ENCODE assay signal across 8 cellular contexts in the genomic region with DNA sequence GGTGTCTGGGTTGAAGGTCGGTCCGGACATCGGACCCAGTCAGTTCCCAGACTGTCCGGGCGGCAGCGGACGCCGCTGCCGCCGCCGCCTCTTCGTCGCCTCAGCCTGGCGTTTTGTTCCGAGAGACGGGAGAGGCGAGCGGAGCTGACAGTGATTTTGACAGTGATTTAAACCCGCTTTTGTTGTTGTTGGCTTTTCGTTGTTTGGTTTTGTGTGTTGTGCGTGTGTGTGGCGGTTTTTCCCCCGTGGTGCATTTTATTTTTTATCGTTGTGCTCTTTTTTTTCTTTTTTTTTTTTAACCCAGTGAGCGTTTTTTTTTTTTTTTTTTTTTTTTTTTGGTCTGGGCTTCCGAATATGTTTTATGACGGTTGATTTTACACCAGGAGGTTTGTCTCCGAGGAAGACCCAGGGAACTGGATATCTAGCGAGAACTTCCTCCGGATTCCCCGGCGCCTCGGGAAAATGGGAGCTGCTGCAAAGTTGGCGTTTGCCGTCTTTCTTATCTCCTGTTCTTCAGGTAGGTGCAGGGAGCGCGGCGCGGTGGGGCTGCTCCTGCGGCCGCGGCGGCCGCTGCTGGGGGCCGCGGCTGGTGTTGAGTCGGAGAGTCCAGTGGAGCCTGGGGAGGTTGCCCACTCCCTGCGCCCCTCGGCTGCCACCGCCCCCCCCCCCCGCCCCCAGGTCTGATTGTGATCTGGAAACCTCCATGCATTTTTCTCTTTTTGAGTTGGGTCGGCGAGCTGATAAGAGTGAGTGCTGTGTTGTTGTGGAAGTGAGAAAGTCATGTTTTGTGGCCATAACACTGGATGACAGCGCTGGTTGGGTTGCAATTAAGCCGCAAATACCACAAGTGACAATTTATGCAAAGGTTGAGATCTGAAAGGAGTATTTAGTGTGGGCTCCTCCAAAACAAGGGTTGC. TPM values are rescaled to one million over a fixed set of nuclear protein-coding genes. Genes with fewer than 3 reads are reported as not detected.
DNase-seq lines count a peak whose midpoint lies in the region; ATAC-seq and TF ChIP-seq lines count a peak whose summit lies in the region.

Gene ACVR2A (plus strand): TSS at position 339 of the 917 bp plus-strand sequence. CDS start 124 bp downstream, at position 463.

- H3K4me3 ChIP-seq in A673 (ENCODE audit: low read depth, low read length, poor library complexity, severe bottlenecking) (peak within 1 kb of the TSS; percentile 75), epithelial cell of esophagus (ENCODE audit: low read length) (peak within 1 kb of the TSS; percentile 84), mononuclear cell (ENCODE audit: low read length) (peak within 1 kb of the TSS; percentile 74)

- ATAC-seq in GM18517 (IDR thresholded peaks at IDR 0.05; ENCODE audit: unreplicated experiment) (peak; percentile 71), HG03025 (IDR thresholded peaks at IDR 0.05; ENCODE audit: low FRiP score, unreplicated experiment) (peak; percentile 65)
- peak; percentile 20 for ATAC-seq in activated CD8-positive, alpha-beta memory T cell treated with anti-CD3 and anti-CD28 coated beads, Interleukin-2, amount 10 ng/mL, durations not matched to agents 7 days and 5 days
- ATAC-seq in stimulated activated effector memory CD8-positive, alpha-beta T cell treated with anti-CD3 and anti-CD28 coated beads, Interleukin-12 subunit alpha, Interleukin-12 subunit beta, amount 100 ng/mL, for 72 hours = peak; percentile 77

- BruUV-seq in A673 (replicated peaks; lab: Mats Ljungman, UMichigan) = no TSS peak

- H3K27ac Mint-ChIP-seq in activated CD8-positive, alpha-beta memory T cell treated with anti-CD3 and anti-CD28 coated beads, Interleukin-2, amount 10 ng/mL, durations not matched to agents 7 days and 5 days = peak within 1 kb of the TSS; percentile 78
- peak within 1 kb of the TSS; percentile 88 for H3K27ac Mint-ChIP-seq in stimulated activated effector memory CD8-positive, alpha-beta T cell treated with anti-CD3 and anti-CD28 coated beads, Interleukin-12 subunit alpha, Interleukin-12 subunit beta, amount 100 ng/mL, for 72 hours

- H3K27me3 ChIP-seq in A673 (replicated peaks; ENCODE audit: insufficient read depth, low read depth, low read length, poor library complexity) = no peaks in the 10 kb centered on the region
- peaks cover 55% of the 10 kb centered on the region for H3K27me3 ChIP-seq in mononuclear cell (ENCODE audit: insufficient read depth, low read length)

- peaks cover 21% of the 10 kb centered on the region for H3K4me1 Mint-ChIP-seq in activated CD8-positive, alpha-beta memory T cell treated with anti-CD3 and anti-CD28 coated beads, Interleukin-2, amount 10 ng/mL, durations not matched to agents 7 days and 5 days
- peaks cover 28% of the 10 kb centered on the region for H3K4me1 Mint-ChIP-seq in stimulated activated effector memory CD8-positive, alpha-beta T cell treated with anti-CD3 and anti-CD28 coated beads, Interleukin-12 subunit alpha, Interleukin-12 subunit beta, amount 100 ng/mL, for 72 hours

- peak; percentile 70 for DNase-seq in A673 (ENCODE audit: low spot score)
- peak; percentile 34 for DNase-seq in NCI-H226
- peak; percentile 64 for DNase-seq in activated CD8-positive, alpha-beta memory T cell treated with anti-CD3 and anti-CD28 coated beads, Interleukin-2, amount 10 ng/mL, durations not matched to agents 7 days and 5 days
- peak; percentile 52 for DNase-seq in epithelial cell of esophagus (ENCODE audit: low read depth)
- peak in 1 of 2 donors; percentile 55 for DNase-seq in stimulated activated effector memory CD8-positive, alpha-beta T cell treated with anti-CD3 and anti-CD28 coated beads, Interleukin-12 subunit alpha, Interleukin-12 subunit beta, amount 100 ng/mL, for 72 hours (ENCODE audit: low spot score in 2 of 2)

- peak within 1 kb of the TSS; percentile 95 for H3K27ac ChIP-seq in A673 (ENCODE audit: low read depth, low read length, poor library complexity, severe bottlenecking)

- peaks cover 5% of the 10 kb centered on the region for H3K36me3 Mint-ChIP-seq in activated CD8-positive, alpha-beta memory T cell treated with anti-CD3 and anti-CD28 coated beads, Interleukin-2, amount 10 ng/mL, durations not matched to agents 7 days and 5 days
- peaks cover 9% of the 10 kb centered on the region for H3K36me3 Mint-ChIP-seq in stimulated activated effector memory CD8-positive, alpha-beta T cell treated with anti-CD3 and anti-CD28 coated beads, Interleukin-12 subunit alpha, Interleukin-12 subunit beta, amount 100 ng/mL, for 72 hours

- H3K4me3 Mint-ChIP-seq in activated CD8-positive, alpha-beta memory T cell treated with anti-CD3 and anti-CD28 coated beads, Interleukin-2, amount 10 ng/mL, durations not matched to agents 7 days and 5 days = peak within 1 kb of the TSS; percentile 81
- peak within 1 kb of the TSS; percentile 87 for H3K4me3 Mint-ChIP-seq in stimulated activated effector memory CD8-positive, alpha-beta T cell treated with anti-CD3 and anti-CD28 coated beads, Interleukin-12 subunit alpha, Interleukin-12 subunit beta, amount 100 ng/mL, for 72 hours

- TF ChIP-seq CTCF in A673 (conservative IDR thresholded peaks at IDR 0.05; ENCODE audit: low read depth, low read length) = no peak
- TF ChIP-seq CTCF in epithelial cell of esophagus (IDR thresholded peaks at IDR 0.05; ENCODE audit: insufficient read depth, low read depth, low read length, missing control alignments) = no peak

- H3K36me3 ChIP-seq in A673 (ENCODE audit: insufficient read depth, low read length, poor library complexity, severe bottlenecking) = no peaks in the 10 kb centered on the region

- POLR2A ChIA-PET in A673 (lab: Charles Lee; ENCODE audit: low non-redundant PET) = interaction anchor here (0.6 to 0.7 kb wide), 2 partner anchors 105 to 200 kb away, joined by 3 to 12 read pairs; no protein-coding TSS in a partner anchor

- H3K9me3 Mint-ChIP-seq in activated CD8-positive, alpha-beta memory T cell treated with anti-CD3 and anti-CD28 coated beads, Interleukin-2, amount 10 ng/mL, durations not matched to agents 7 days and 5 days (ENCODE audit: low read depth) = no peaks in the 10 kb centered on the region
- H3K9me3 Mint-ChIP-seq in stimulated activated effector memory CD8-positive, alpha-beta T cell treated with anti-CD3 and anti-CD28 coated beads, Interleukin-12 subunit alpha, Interleukin-12 subunit beta, amount 100 ng/mL, for 72 hours = no peaks in the 10 kb centered on the region

- H3K4me1 ChIP-seq in A673 (ENCODE audit: insufficient read depth, low read length, poor library complexity, severe bottlenecking) = peaks cover 17% of the 10 kb centered on the region
- peaks cover 23% of the 10 kb centered on the region for H3K4me1 ChIP-seq in mononuclear cell (ENCODE audit: insufficient read depth, low read length)

- CTCF ChIA-PET in A673 (lab: Charles Lee) = no interaction called here
- CTCF ChIA-PET in activated CD8-positive, alpha-beta memory T cell treated with anti-CD3 and anti-CD28 coated beads, Interleukin-2, amount 10 ng/mL, durations not matched to agents 7 days and 5 days (lab: Charles Lee) = interaction anchor here (0.6 to 1.4 kb wide), 3 partner anchors 53 to 472 kb away, joined by 3 to 5 read pairs (median 4); no protein-coding TSS in a partner anchor

- intact Hi-C loops in A673 (cut with micrococcal nuclease; ENCODE audit: unreplicated experiment) = loop anchor here (2.0 kb wide), 2 partner anchors 66 to 392 kb away; no protein-coding TSS in a partner anchor

- peaks cover 73% of the 10 kb centered on the region for H3K27me3 Mint-ChIP-seq in activated CD8-positive, alpha-beta memory T cell treated with anti-CD3 and anti-CD28 coated beads, Interleukin-2, amount 10 ng/mL, durations not matched to agents 7 days and 5 days

- H3K9me3 ChIP-seq in A673 (ENCODE audit: low read depth, low read length, poor library complexity, severe bottlenecking) = no peaks in the 10 kb centered on the region
- no peaks in the 10 kb centered on the region for H3K9me3 ChIP-seq in mononuclear cell (ENCODE audit: low read depth, low read length)

RNA-seq across cellular contexts. Expression of gene ACVR2A, which starts in this region (rescaled TPM):
- 17.9 and 18.3 TPM in 2 replicates for total RNA-seq in A673 (2021)
- 1 to 10 TPM; 1.5 to 1.6 TPM for total RNA-seq in activated CD8-positive, alpha-beta memory T cell treated with anti-CD3 and anti-CD28 coated beads, Interleukin-2, amount 10 ng/mL, durations not matched to agents 7 days and 5 days
- 39.9 TPM for total RNA-seq in mononuclear cell

Comparison
In these comparisons a context has a peak if more than half of its experiments do, and no peak if none do; other contexts are left out.
1. ATAC-seq: peak in every context shown above with its lines; median percentile 77 in stimulated activated effector memory CD8-positive, alpha-beta T cell treated with anti-CD3 and anti-CD28 coated beads, Interleukin-12 subunit alpha, Interleukin-12 subunit beta, amount 100 ng/mL, for 72 hours; 71 in GM18517; 65 in HG03025; 20 in activated CD8-positive, alpha-beta memory T cell treated with anti-CD3 and anti-CD28 coated beads, Interleukin-2, amount 10 ng/mL, durations not matched to agents 7 days and 5 days.